ENCODE assay signal across 8 cellular contexts in genomic region chr21:29299046-29299905, GRCh38.
DNase-seq lines count a peak whose midpoint lies in the region; ATAC-seq and TF ChIP-seq lines count a peak whose summit lies in the region.

No MANE protein-coding gene starts in this region.

- H3K9me3 ChIP-seq in neuron (ENCODE audit: low read length) (no peaks in the 10 kb centered on the region), stomach smooth muscle (ENCODE audit: control insufficient read depth in 2 of 2, low read length in 2 of 2) (no peaks in the 10 kb centered on the region)

- H2AFZ ChIP-seq in neuron (ENCODE audit: low read depth, low read length), result peak overlapping the region; percentile 39

- H3K27me3 ChIP-seq in neuron (ENCODE audit: insufficient read depth, low read length), result no peaks in the 10 kb centered on the region
- H3K27me3 ChIP-seq in stomach smooth muscle (ENCODE audit: control insufficient read depth in 1 of 2, insufficient read depth in 2 of 2, low read length in 2 of 2), result no peaks in the 10 kb centered on the region

- H3K4me3 ChIP-seq in foreskin fibroblast (ENCODE audit: low read depth in 1 of 2, low read length in 2 of 2) (peak overlapping the region; percentile 71 to 77), neuron (ENCODE audit: low read length) (peak overlapping the region; percentile 85), stomach smooth muscle (ENCODE audit: low read length in 2 of 2) (peak overlapping the region; percentile 95 to 97)

- no peak for TF ChIP-seq CTCF in foreskin fibroblast (IDR thresholded peaks at IDR 0.05; ENCODE audit: low read depth, low read length)

- H3K36me3 ChIP-seq in neuron (ENCODE audit: insufficient read depth, low read length) (no peaks in the 10 kb centered on the region), stomach smooth muscle (ENCODE audit: control insufficient read depth in 2 of 2, insufficient read depth in 2 of 2, low read length in 2 of 2) (no peaks in the 10 kb centered on the region)

- H3K4me1 ChIP-seq in neuron (ENCODE audit: insufficient read depth, low read length) (peaks cover 15% of the 10 kb centered on the region), stomach smooth muscle (ENCODE audit: control insufficient read depth, insufficient read depth, low read length) (peaks cover 29% of the 10 kb centered on the region)

- peak overlapping the region; percentile 25 for H3K27ac ChIP-seq in stomach smooth muscle (ENCODE audit: low read length)

- ATAC-seq in GM18511 (IDR thresholded peaks at IDR 0.05; ENCODE audit: unreplicated experiment) (peak; percentile 23), HG03354 (IDR thresholded peaks at IDR 0.05; ENCODE audit: poor library complexity, severe bottlenecking, unreplicated experiment) (peak; percentile 21)

- peak overlapping the region; percentile 83 to 84 for H3K9ac ChIP-seq in stomach smooth muscle (ENCODE audit: low read length in 2 of 2)

- DNase-seq in 8988T (peak; percentile 31), RKO (ENCODE audit: low spot score) (peak; percentile 63), foreskin fibroblast (peak; percentile 62 to 83)
- DNase-seq in activated effector memory CD4-positive, alpha-beta T cell treated with anti-CD3 and anti-CD28 coated beads, Interleukin-2, amount 50 U/mL, for 16 hours, result peak; percentile 91

Comparison
In these comparisons a context has a peak if more than half of its experiments do, and no peak if none do; other contexts are left out.
1. Peak in every context shown above with its lines: DNase-seq, ATAC-seq, H3K4me3 ChIP-seq and H3K27ac ChIP-seq.
2. DNase-seq: peak in every context shown above with its lines; median percentile 91 in activated effector memory CD4-positive, alpha-beta T cell treated with anti-CD3 and anti-CD28 coated beads, Interleukin-2, amount 50 U/mL, for 16 hours; 72 in foreskin fibroblast; 63 in RKO; 31 in 8988T.